Comparison of ENCODE assay signal across 22 cellular contexts in the genomic region with DNA sequence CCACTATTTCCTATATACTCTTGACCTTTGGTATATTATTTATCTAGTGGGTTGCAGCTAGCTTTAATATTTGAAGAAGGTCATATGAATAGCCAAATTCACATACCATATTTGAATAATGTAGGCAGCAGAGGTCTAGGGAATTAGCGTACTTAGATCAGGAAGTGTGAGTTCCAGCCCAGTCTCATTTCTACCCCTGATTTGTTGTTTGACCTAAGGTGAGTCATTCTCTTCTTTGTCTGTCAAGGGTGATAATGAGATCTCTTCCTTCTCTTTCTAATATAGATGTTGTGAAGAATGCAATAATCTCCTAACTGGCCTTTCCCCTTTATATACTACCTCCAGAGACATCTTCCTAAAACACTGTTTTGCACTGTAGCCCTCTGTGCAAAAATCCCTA. TPM values are rescaled to one million over a fixed set of nuclear protein-coding genes. Genes with fewer than 3 reads are reported as not detected.
"Had no signal": no experiment of that assay in that cellular context is flagged by ENCODE, and none has a peak within 500 bp of the region (broad histone marks: within the 10 kb centered on the region; RNA-seq: fewer than 3 reads in every experiment).

No MANE protein-coding gene starts in this region.

- H3K27ac ChIP-seq: HL-60, SJSA1, SK-N-MC had no signal

- DNase-seq: KBM-7, MV-4-11, NCI-H1048, NCI-H1105, NCI-H1417, NCI-H146, NCI-H1694 treated with DMSO at 0.1 percent for 48 hours, NCI-H2029, NCI-H2081 treated with DMSO at 0.1 percent for 48 hours, NCI-H2171, NCI-H226, NCI-H446, NCI-H510A, NCI-H524 treated with DMSO at 0.1 percent for 48 hours, NCI-H774, Right ventricle myocardium superior, RPMI8226, SIG-M5 had no signal

- H3K4me3 ChIP-seq: SJSA1, SK-N-MC had no signal

- H3K4me1 ChIP-seq: SJSA1 had no signal

- H3K27me3 ChIP-seq: SJSA1 had no signal

- H3K36me3 ChIP-seq: SJSA1 had no signal

- H3K9me3 ChIP-seq: SJSA1 had no signal

RNA-seq across cellular contexts. Expression of gene ZPLD1, which starts 36.6 kb away (rescaled TPM):
- total RNA-seq: HT-29, Right ventricle myocardium superior, SJSA1 had no signal
